Comparison of ENCODE assay signal across 8 cellular contexts in the genomic region with DNA sequence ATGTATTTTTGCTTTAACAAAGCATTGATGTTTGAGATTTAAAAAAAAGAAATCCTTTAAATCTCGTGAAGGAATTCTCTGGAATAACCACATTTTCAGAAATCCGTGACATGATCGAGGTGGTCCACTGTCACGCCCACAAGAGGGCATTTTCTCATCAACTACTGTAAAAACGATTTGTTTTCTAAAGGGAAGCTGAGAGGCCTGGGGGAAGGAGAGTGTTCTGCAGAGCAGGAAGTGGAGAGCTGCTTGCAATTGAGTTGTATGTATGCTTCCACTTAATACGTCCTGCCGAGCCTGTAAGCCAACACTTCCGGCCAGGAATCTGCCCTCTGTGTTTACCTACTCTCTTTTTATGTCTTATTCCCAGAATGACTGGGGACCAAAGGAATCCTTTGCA. TPM values are rescaled to one million over a fixed set of nuclear protein-coding genes. Genes with fewer than 3 reads are reported as not detected.
DNase-seq lines count a peak whose midpoint lies in the region; ATAC-seq and TF ChIP-seq lines count a peak whose summit lies in the region.

No MANE protein-coding gene starts in this region.

- in situ Hi-C loops in astrocyte of the cerebellum (cut with HindIII; ENCODE audit: low sequenced_read_pairs): no loop called here

- peak overlapping the region; percentile 9 for H3K27ac ChIP-seq in temporal lobe (ENCODE audit: low read depth, low read length)

- peak; percentile 49 for DNase-seq in AG09319 (ENCODE audit: extremely low read depth, low read depth)
- peak; percentile 32 for DNase-seq in NCI-H2196 treated with DMSO at 0.1 percent for 48 hours (lab: John Stamatoyannopoulos, UW; ENCODE audit: unreplicated experiment)
- DNase-seq in astrocyte of the cerebellum (ENCODE audit: low read depth): peak; percentile 28
- DNase-seq in iPS-NIHi11 (ENCODE audit: low spot score): peak; percentile 50

- no peak overlapping the region for H3K4me3 ChIP-seq in astrocyte of the cerebellum (ENCODE audit: low read depth, low read length)

- ATAC-seq in GM18519 (IDR thresholded peaks at IDR 0.05; ENCODE audit: low FRiP score, unreplicated experiment) (peak; percentile 69), HG03095 (IDR thresholded peaks at IDR 0.05; ENCODE audit: unreplicated experiment) (peak; percentile 61), GM18870 (IDR thresholded peaks at IDR 0.05; ENCODE audit: unreplicated experiment) (no peak)

- peak; percentile 37 for TF ChIP-seq CTCF in AG09319 (IDR thresholded peaks at IDR 0.05; ENCODE audit: low read depth, low read length)
- TF ChIP-seq CTCF in astrocyte of the cerebellum (IDR thresholded peaks at IDR 0.05; ENCODE audit: low read depth, low read length, missing control alignments): peak; percentile 24

RNA-seq across cellular contexts. Expression of gene KLHL29, which starts 19.4 kb away (rescaled TPM):
- 15.5 TPM for total RNA-seq in temporal lobe
